27 cellular contexts compared by ENCODE assay signal in genomic region chr6:24644377-24644776, GRCh38. TPM values are rescaled to one million over a fixed set of nuclear protein-coding genes. Genes with fewer than 3 reads are reported as not detected.
"Had no signal": no experiment of that assay in that cellular context is flagged by ENCODE, and none has a peak within 500 bp of the region (broad histone marks: within the 10 kb centered on the region; RNA-seq: fewer than 3 reads in every experiment).

No MANE protein-coding gene starts in this region.

- H3K27ac ChIP-seq: adrenal gland, breast epithelium, colonic mucosa had no signal

- H3K27me3 ChIP-seq: colonic mucosa had no signal

- H3K9me3 ChIP-seq: adrenal gland, breast epithelium, colonic mucosa had no signal

- DNase-seq: activated B cell treated with CpG ODN at 0.5 μM for 24 hours; activated CD4-positive, alpha-beta memory T cell treated with anti-CD3 and anti-CD28 coated beads, Interleukin-2, amount 10 ng/mL, durations not matched to agents 7 days and 5 days; activated CD4-positive, alpha-beta T cell treated with anti-CD3 and anti-CD28 coated beads for 1 hour; activated CD4-positive, alpha-beta T cell treated with anti-CD3 and anti-CD28 coated beads, Interleukin-2, amount 10 ng/mL, durations not matched to agents 7 days and 5 days; activated gamma-delta T cell treated with Interleukin-2 at 50 U/mL for 16 hours; activated naive CD4-positive, alpha-beta T cell treated with anti-CD3 and anti-CD28 coated beads, Interleukin-2, amount 10 ng/mL, durations not matched to agents 7 days and 5 days; activated naive CD8-positive, alpha-beta T cell treated with anti-CD3 and anti-CD28 coated beads for 36 hours; activated T-cell treated with anti-CD3 and anti-CD28 coated beads for 4 hours; activated T-cell treated with anti-CD3 and anti-CD28 coated beads, Interleukin-2, amount 50 U/mL, for 48 hours; adrenal gland; caudate nucleus; colonic mucosa; Kasumi-1; NCI-H1092 treated with DMSO at 0.1 percent for 48 hours; NCI-H1417 treated with DMSO at 0.1 percent for 48 hours; NCI-H1694; NCI-H2029; NCI-H2107; NCI-H2171 treated with DMSO at 0.1 percent for 48 hours; NCI-H226; NCI-H510A; NCI-H526 treated with DMSO at 0.1 percent for 48 hours; NCI-H82; SHP77 treated with DMSO at 0.1 percent for 48 hours had no signal

- H3K27ac Mint-ChIP-seq: activated CD4-positive, alpha-beta memory T cell treated with anti-CD3 and anti-CD28 coated beads, Interleukin-2, amount 10 ng/mL, durations not matched to agents 7 days and 5 days; activated CD4-positive, alpha-beta T cell treated with anti-CD3 and anti-CD28 coated beads, Interleukin-2, amount 10 ng/mL, durations not matched to agents 7 days and 5 days; activated naive CD4-positive, alpha-beta T cell treated with anti-CD3 and anti-CD28 coated beads, Interleukin-2, amount 10 ng/mL, durations not matched to agents 7 days and 5 days; activated naive CD8-positive, alpha-beta T cell treated with anti-CD3 and anti-CD28 coated beads for 36 hours; activated T-helper 2 cell treated with anti-CD3 and anti-CD28 coated beads, Interferon-gamma antibody, Interleukin-2, Interleukin-4, amounts not matched to agents 10 μg/mL and 5 μg/mL and 100 μg/mL, durations not matched to agents 14 hours and 24 hours and 36 hours; T-helper 1 cell treated with Interleukin-12 subunit alpha and Interleukin-12 subunit beta and Interleukin-4 antibody, amounts not matched to agents 30 μg/mL and 1 μg/mL, for 36 hours had no signal

- H3K36me3 Mint-ChIP-seq: activated naive CD4-positive, alpha-beta T cell treated with anti-CD3 and anti-CD28 coated beads, Interleukin-2, amount 10 ng/mL, durations not matched to agents 7 days and 5 days; activated naive CD8-positive, alpha-beta T cell treated with anti-CD3 and anti-CD28 coated beads for 36 hours had no signal

- H3K4me1 ChIP-seq: adrenal gland, breast epithelium had no signal

- H3K4me3 ChIP-seq: adrenal gland, breast epithelium, colonic mucosa had no signal

- H3K9me3 Mint-ChIP-seq: activated B cell treated with CpG ODN at 0.5 μM for 24 hours; activated CD4-positive, alpha-beta memory T cell treated with anti-CD3 and anti-CD28 coated beads, Interleukin-2, amount 10 ng/mL, durations not matched to agents 7 days and 5 days; activated CD4-positive, alpha-beta T cell treated with anti-CD3 and anti-CD28 coated beads, Interleukin-2, amount 10 ng/mL, durations not matched to agents 7 days and 5 days; activated naive CD4-positive, alpha-beta T cell treated with anti-CD3 and anti-CD28 coated beads, Interleukin-2, amount 10 ng/mL, durations not matched to agents 7 days and 5 days; activated naive CD8-positive, alpha-beta T cell treated with anti-CD3 and anti-CD28 coated beads for 36 hours; activated T-helper 2 cell treated with anti-CD3 and anti-CD28 coated beads, Interferon-gamma antibody, Interleukin-2, Interleukin-4, amounts not matched to agents 10 μg/mL and 5 μg/mL and 100 μg/mL, durations not matched to agents 14 hours and 24 hours and 36 hours; T-helper 1 cell treated with Interleukin-12 subunit alpha and Interleukin-12 subunit beta and Interleukin-4 antibody, amounts not matched to agents 30 μg/mL and 1 μg/mL, for 36 hours had no signal

- H3K36me3 ChIP-seq: adrenal gland, breast epithelium, colonic mucosa had no signal

RNA-seq across cellular contexts. Expression of gene KIAA0319, which starts 1.6 kb away (rescaled TPM):
- total RNA-seq: activated T-helper 2 cell treated with anti-CD3 and anti-CD28 coated beads, Interferon-gamma antibody, Interleukin-2, Interleukin-4, amounts not matched to agents 10 μg/mL and 5 μg/mL and 100 μg/mL, durations not matched to agents 14 hours and 24 hours and 36 hours had no signal
